Comparison of ENCODE assay signal across 17 cellular contexts in the genomic region with DNA sequence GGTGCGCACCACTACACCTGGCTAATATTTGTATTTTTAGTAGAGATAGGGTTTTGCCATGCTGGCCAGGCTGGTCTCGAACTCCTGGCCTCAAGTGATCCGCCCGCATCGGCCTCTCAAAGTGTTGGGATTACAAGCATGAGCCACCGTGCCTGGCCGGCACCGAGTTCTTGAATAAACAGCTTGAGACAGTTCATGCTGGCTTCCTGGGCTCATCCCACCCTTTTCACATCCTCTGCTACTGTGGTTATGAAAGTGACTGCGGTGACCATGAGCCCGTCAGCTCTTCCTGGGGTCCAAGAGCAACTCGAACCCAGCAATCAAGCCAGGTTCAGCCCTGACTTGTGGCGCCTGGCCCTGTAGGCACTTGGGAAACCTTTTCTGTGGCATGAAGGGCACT. TPM values are rescaled to one million over a fixed set of nuclear protein-coding genes. Genes with fewer than 3 reads are reported as not detected.
DNase-seq lines count a peak whose midpoint lies in the region; ATAC-seq and TF ChIP-seq lines count a peak whose summit lies in the region.
"Had no signal": no experiment of that assay in that cellular context is flagged by ENCODE, and none has a peak within 500 bp of the region (broad histone marks: within the 10 kb centered on the region; RNA-seq: fewer than 3 reads in every experiment).

No MANE protein-coding gene starts in this region.

- intact Hi-C loops in tibial artery (cut with DNase I; ENCODE audit: low total_unique reads) = no loop called here

- H3K9me3 ChIP-seq in tibial artery = no peaks in the 10 kb centered on the region
- no peaks in the 10 kb centered on the region for H3K9me3 ChIP-seq in Peyer's patch
- H3K9me3 ChIP-seq: A549, BLaER1, Caco-2 had no signal

- H3K36me3 ChIP-seq in tibial artery (peaks cover 0 to 6% (median 6%) of the 10 kb centered on the region in 3 donors), Peyer's patch (no peaks in the 10 kb centered on the region)
- H3K36me3 ChIP-seq: BLaER1 had no signal

- DNase-seq in MV-4-11 (lab: John Stamatoyannopoulos, UW) (peak; percentile 57), coronary artery (ENCODE audit: low spot score) (no peak), neural crest cell (ENCODE audit: low read depth, low spot score) (no peak), tibial artery (no peak), type B pancreatic cell (ENCODE audit: extremely low spot score, unreplicated experiment) (no peak), left lobe of liver (ENCODE audit: low spot score) (no peak), Peyer's patch (no peak), NOMO-1 treated with dmso at 0.1 percent for 144 hours (lab: John Stamatoyannopoulos, UW; ENCODE audit: unreplicated experiment) (no peak)
- DNase-seq: Caco-2; CD8-positive, alpha-beta memory T cell; DND-41; GDM1; HCEC 1CT; HFFc6 had no signal

- H3K4me3 ChIP-seq in coronary artery (no peak overlapping the region), tibial artery (no peak overlapping the region), Peyer's patch (no peak overlapping the region)
- H3K4me3 ChIP-seq: A549, BLaER1 had no signal

- no peak for TF ChIP-seq POLR2A in Peyer's patch (IDR thresholded peaks at IDR 0.05)

- TF ChIP-seq CTCF in coronary artery (IDR thresholded peaks at IDR 0.05) (no peak), neural crest cell (conservative IDR thresholded peaks at IDR 0.05) (no peak), tibial artery (IDR thresholded peaks at IDR 0.05) (no peak), type B pancreatic cell (conservative IDR thresholded peaks at IDR 0.05) (no peak), Peyer's patch (IDR thresholded peaks at IDR 0.05) (no peak)

- H3K27me3 ChIP-seq in tibial artery (no peaks in the 10 kb centered on the region), Peyer's patch (no peaks in the 10 kb centered on the region)
- H3K27me3 ChIP-seq: BLaER1 had no signal

- peaks cover 0 to 23% (median 0%) of the 10 kb centered on the region in 4 donors for H3K4me1 ChIP-seq in tibial artery
- no peaks in the 10 kb centered on the region for H3K4me1 ChIP-seq in Peyer's patch
- H3K4me1 ChIP-seq: A549, Caco-2 had no signal

- ATAC-seq in left lobe of liver = no peak
- ATAC-seq: A549, HepG2 had no signal

- H3K27ac Mint-ChIP-seq in neural crest cell (ENCODE audit: unreplicated experiment) (peak overlapping the region; percentile 62), type B pancreatic cell (no peak overlapping the region)
- H3K27ac Mint-ChIP-seq: HFFc6 had no signal

- H3K27ac ChIP-seq in coronary artery = peak overlapping the region; percentile 43 to 84
- peak overlapping the region; percentile 59 to 76 for H3K27ac ChIP-seq in tibial artery
- no peak overlapping the region for H3K27ac ChIP-seq in Peyer's patch
- H3K27ac ChIP-seq: A549, BLaER1 had no signal

- no peaks in the 10 kb centered on the region for H3K27me3 Mint-ChIP-seq in neural crest cell (ENCODE audit: low read depth)
- no peaks in the 10 kb centered on the region for H3K27me3 Mint-ChIP-seq in type B pancreatic cell
- H3K27me3 Mint-ChIP-seq: CD8-positive, alpha-beta memory T cell had no signal

- H3K36me3 Mint-ChIP-seq in neural crest cell (ENCODE audit: low read depth) = no peaks in the 10 kb centered on the region
- H3K36me3 Mint-ChIP-seq in type B pancreatic cell = no peaks in the 10 kb centered on the region

- H3K9me3 Mint-ChIP-seq in neural crest cell (no peaks in the 10 kb centered on the region), type B pancreatic cell (no peaks in the 10 kb centered on the region)
- H3K9me3 Mint-ChIP-seq: CD8-positive, alpha-beta memory T cell; HFFc6 had no signal

- H3K4me1 Mint-ChIP-seq in neural crest cell (no peaks in the 10 kb centered on the region), type B pancreatic cell (ENCODE audit: unreplicated experiment) (peaks cover 8% of the 10 kb centered on the region)

- no peak overlapping the region for H3K4me3 Mint-ChIP-seq in neural crest cell
- no peak overlapping the region for H3K4me3 Mint-ChIP-seq in type B pancreatic cell
- H3K4me3 Mint-ChIP-seq: CD8-positive, alpha-beta memory T cell; HFFc6 had no signal

RNA-seq across cellular contexts. Expression of a gene that starts 38.7 kb away (rescaled TPM):
- total RNA-seq in neural crest cell = 84.4 and 87.3 TPM in 2 replicates
- 11.1 and 33.8 TPM in 2 replicates for total RNA-seq in type B pancreatic cell (ENCODE audit: low replicate concordance)
- total RNA-seq in left lobe of liver = 20.3 TPM
- 10 to 100 TPM in 1 of 4 donors, 1 to 10 TPM in 3; 2.3 to 38.8 (median 6.9) TPM for total RNA-seq in Peyer's patch

Comparison
In these comparisons a context has a peak if more than half of its experiments do, and no peak if none do; other contexts are left out.
1. H3K27ac ChIP-seq: peak in coronary artery (2 of 2) and tibial artery (2 of 2); none in Peyer's patch (0 of 4).